Comparison of ENCODE assay signal across 8 cellular contexts in genomic region chr3:57756528-57757401, GRCh38. TPM values are rescaled to one million over a fixed set of nuclear protein-coding genes. Genes with fewer than 3 reads are reported as not detected.
DNase-seq lines count a peak whose midpoint lies in the region; ATAC-seq and TF ChIP-seq lines count a peak whose summit lies in the region.

No MANE protein-coding gene starts in this region.

- H3K9me3 ChIP-seq in SJSA1 (replicated peaks), result no peaks in the 10 kb centered on the region; the same call in 1 of the 2 replicates
- no peaks in the 10 kb centered on the region for H3K9me3 ChIP-seq in heart right ventricle

- WGBS in heart right ventricle, 2 donors, result 1% methylated on average over 81 to 84 of the region's 84 CpGs

- intact Hi-C loops in heart right ventricle (cut with DNase I), result loop anchor here in 7 of 10 donors (1.0 to 10.0 kb wide), 8 partner anchors 46 to 159 kb away; partner anchors contain the start of genes DENND6A (in 7 of the 7) and ARF4 (in 2 of the 7)
- intact Hi-C loops in posterior cingulate gyrus (cut with DNase I), result loop anchor here (1.0 to 5.0 kb wide), 3 partner anchors 63 to 529 kb away; partner anchors contain the start of genes APPL1, ARF4 and DENND6A

- H3K27me3 ChIP-seq in SJSA1 (replicated peaks), result no peaks in the 10 kb centered on the region
- H3K27me3 ChIP-seq in heart right ventricle, result no peaks in the 10 kb centered on the region

- peaks cover 36% of the 10 kb centered on the region for H3K4me1 ChIP-seq in SJSA1 (replicated peaks)
- H3K4me1 ChIP-seq in heart right ventricle, result peaks cover 2 to 45% (median 35%) of the 10 kb centered on the region in 9 donors

- ATAC-seq in HG03045 (IDR thresholded peaks at IDR 0.05; ENCODE audit: unreplicated experiment), result peak; percentile 30
- peak; percentile 19 to 77 (median 41) for ATAC-seq in heart right ventricle

- H3K4me3 ChIP-seq in SJSA1 (peak overlapping the region; percentile 73), heart right ventricle (peak overlapping the region; percentile 66 to 95 (median 90))

- peak overlapping the region; percentile 92 for H3K27ac ChIP-seq in SJSA1
- H3K27ac ChIP-seq in heart right ventricle, result peak overlapping the region; percentile 35 to 91 (median 90)

- DNase-seq in NCI-H82 (lab: John Stamatoyannopoulos, UW), result peak; percentile 45
- no peak for DNase-seq in NCI-H82 treated with DMSO at 0.1 percent for 48 hours (lab: John Stamatoyannopoulos, UW; ENCODE audit: unreplicated experiment)
- DNase-seq in SJSA1 (ENCODE audit: low read depth in 1 of 2, low spot score in 2 of 2), result peak; percentile 64 to 67
- DNase-seq in activated naive CD8-positive, alpha-beta T cell treated with anti-CD3 and anti-CD28 coated beads, Interleukin-2, amount 50 U/mL, for 16 hours (ENCODE audit: low read depth, low spot score), result peak; percentile 0
- DNase-seq in heart right ventricle, result peak; percentile 39 to 42
- peak; percentile 10 to 89 (median 34) for DNase-seq in posterior cingulate gyrus
- DNase-seq in COLO829 (ENCODE audit: low spot score), result no peak

- H3K36me3 ChIP-seq in SJSA1 (peaks cover 43% of the 10 kb centered on the region), heart right ventricle (peaks cover 0 to 24% (median 0%) of the 10 kb centered on the region in 9 donors)

- no peak for TF ChIP-seq CTCF in heart right ventricle (IDR thresholded peaks at IDR 0.05)

RNA-seq across cellular contexts. Expression of gene SLMAP, which starts 0.7 kb away (rescaled TPM):
- total RNA-seq in SJSA1 (2014; rRNA removed; shearing (Covaris generic)), result 36.0 and 51.3 TPM in 2 replicates
- 100 to 1,000 TPM; 198 to 724 (median 431) TPM for total RNA-seq in heart right ventricle
- polyA plus RNA-seq in heart right ventricle, result 10 to 100 TPM; 65.8 to 79.8 TPM

Comparison
In these comparisons a context has a peak if more than half of its experiments do, and no peak if none do; other contexts are left out.
1. DNase-seq: peak in NCI-H82 (single experiment), SJSA1 (2 of 2), activated naive CD8-positive, alpha-beta T cell treated with anti-CD3 and anti-CD28 coated beads, Interleukin-2, amount 50 U/mL, for 16 hours (single experiment), heart right ventricle (2 of 2) and posterior cingulate gyrus (10 of 10); none in NCI-H82 treated with DMSO at 0.1 percent for 48 hours (single experiment) and COLO829 (single experiment).